In genomic region chr12:132365226-132365625, GRCh38 we compare ENCODE assay signal across 35 cellular contexts. TPM values are rescaled to one million over a fixed set of nuclear protein-coding genes. Genes with fewer than 3 reads are reported as not detected.
"Had no signal": no experiment of that assay in that cellular context is flagged by ENCODE, and none has a peak within 500 bp of the region (broad histone marks: within the 10 kb centered on the region; RNA-seq: fewer than 3 reads in every experiment).

No MANE protein-coding gene starts in this region.

- H3K27ac ChIP-seq: ascending aorta, cardiac muscle cell, Peyer's patch, RWPE1, VCaP had no signal

- DNase-seq: activated B cell treated with CpG ODN at 0.5 μM for 24 hours; activated CD4-positive, alpha-beta memory T cell treated with anti-CD3 and anti-CD28 coated beads, Interleukin-2, amount 10 ng/mL, durations not matched to agents 7 days and 5 days; activated CD4-positive, alpha-beta T cell treated with anti-CD3 and anti-CD28 coated beads for 48 hours; activated CD4-positive, CD25-positive, alpha-beta regulatory T cell treated with anti-CD3 and anti-CD28 coated beads, Interleukin-2, amount 50 U/mL, for 72 hours; activated CD8-positive, alpha-beta memory T cell treated with anti-CD3 and anti-CD28 coated beads for 24 hours; activated CD8-positive, alpha-beta memory T cell treated with anti-CD3 and anti-CD28 coated beads, Interleukin-2, amount 10 ng/mL, durations not matched to agents 7 days and 5 days; activated CD8-positive, alpha-beta memory T cell treated with anti-CD3 and anti-CD28 coated beads, Interleukin-2, amount 50 U/mL, for 48 hours; activated effector memory CD4-positive, alpha-beta T cell treated with Interleukin-2 at 50 U/mL for 16 hours; activated naive CD4-positive, alpha-beta T cell treated with anti-CD3 and anti-CD28 coated beads, Interleukin-2, amount 10 ng/mL, durations not matched to agents 7 days and 5 days; activated naive CD8-positive, alpha-beta T cell treated with anti-CD3 and anti-CD28 coated beads for 36 hours; activated T-cell treated with anti-CD3 and anti-CD28 coated beads, Interleukin-2, amount 50 U/mL, for 48 hours; amniotic stem cell; Kasumi-1; KG1; MG63; NCI-H1048; NCI-H1105 treated with DMSO at 0.1 percent for 48 hours; NCI-H1436; NCI-H1694; NCI-H1930; NCI-H2081 treated with DMSO at 0.1 percent for 48 hours; NCI-H345; NCI-H524 treated with DMSO at 0.1 percent for 48 hours; PC-3; Right ventricle myocardium superior; SW 1271; T-helper 1 cell; T-helper 2 cell; T-helper 9 cell had no signal

- H3K36me3 ChIP-seq: ascending aorta, cardiac muscle cell, MG63, Peyer's patch had no signal

- H3K4me3 ChIP-seq: ascending aorta, cardiac muscle cell, MG63, Peyer's patch had no signal

- H3K4me1 ChIP-seq: ascending aorta, Peyer's patch had no signal

- H3K27me3 ChIP-seq: ascending aorta, Peyer's patch had no signal

- ATAC-seq: activated CD8-positive, alpha-beta memory T cell treated with anti-CD3 and anti-CD28 coated beads, Interleukin-2, amount 10 ng/mL, durations not matched to agents 7 days and 5 days; PC-3 had no signal

- H3K9me3 ChIP-seq: ascending aorta, MG63, Peyer's patch had no signal

RNA-seq across cellular contexts. Expression of gene GALNT9, which starts 35.8 kb away (rescaled TPM):
- total RNA-seq: activated B cell treated with CpG ODN at 0.5 μM for 24 hours; activated CD4-positive, alpha-beta memory T cell treated with anti-CD3 and anti-CD28 coated beads, Interleukin-2, amount 10 ng/mL, durations not matched to agents 7 days and 5 days; activated CD8-positive, alpha-beta memory T cell treated with anti-CD3 and anti-CD28 coated beads, Interleukin-2, amount 10 ng/mL, durations not matched to agents 7 days and 5 days; activated naive CD8-positive, alpha-beta T cell treated with anti-CD3 and anti-CD28 coated beads for 36 hours; ascending aorta; NCI-H460; Peyer's patch; Right ventricle myocardium superior had no signal
